In genomic region chr4:48379587-48380140, GRCh38 we compare ENCODE assay signal across 18 cellular contexts.
"Had no signal": no experiment of that assay in that cellular context is flagged by ENCODE, and none has a peak within 500 bp of the region (broad histone marks: within the 10 kb centered on the region; RNA-seq: fewer than 3 reads in every experiment).

No MANE protein-coding gene starts in this region.

- DNase-seq: activated CD4-positive, alpha-beta T cell treated with anti-CD3 and anti-CD28 coated beads, Interleukin-2, amount 50 U/mL, for 1 hour; activated CD4-positive, CD25-positive, alpha-beta regulatory T cell; activated naive CD4-positive, alpha-beta T cell treated with anti-CD3 and anti-CD28 coated beads, Interleukin-2, amount 50 U/mL, for 16 hours; activated T-cell treated with anti-CD3 and anti-CD28 coated beads for 4 hours; amniotic stem cell; body of pancreas; dermis blood vessel endothelial cell; endodermal cell; foreskin fibroblast; head of caudate nucleus; kidney; left ventricle myocardium superior; stomach; T-helper 17 cell had no signal

- H3K4me1 ChIP-seq: right atrium auricular region had no signal

- H3K4me3 Mint-ChIP-seq: endodermal cell, T-helper 17 cell had no signal

- H3K9me3 ChIP-seq: body of pancreas, right atrium auricular region, stomach, thoracic aorta had no signal

- H3K27ac ChIP-seq: body of pancreas, right atrium auricular region, stomach, thoracic aorta had no signal

- H3K27me3 Mint-ChIP-seq: T-helper 17 cell had no signal

- H3K9me3 Mint-ChIP-seq: activated T-helper 2 cell treated with anti-CD3 and anti-CD28 coated beads, Interferon-gamma antibody, Interleukin-2, Interleukin-4, amounts not matched to agents 10 μg/mL and 5 μg/mL and 100 μg/mL, durations not matched to agents 14 hours and 24 hours and 36 hours; endodermal cell had no signal

- H3K36me3 ChIP-seq: thoracic aorta had no signal

- H3K27ac Mint-ChIP-seq: activated T-helper 2 cell treated with anti-CD3 and anti-CD28 coated beads, Interferon-gamma antibody, Interleukin-2, Interleukin-4, amounts not matched to agents 10 μg/mL and 5 μg/mL and 100 μg/mL, durations not matched to agents 14 hours and 24 hours and 36 hours; endodermal cell; T-helper 17 cell had no signal

- H3K27me3 ChIP-seq: body of pancreas, right atrium auricular region, stomach had no signal

- H3K4me3 ChIP-seq: body of pancreas, right atrium auricular region, skin epidermis, stomach, thoracic aorta had no signal
